ENCODE assay signal across 22 cellular contexts in the genomic region with DNA sequence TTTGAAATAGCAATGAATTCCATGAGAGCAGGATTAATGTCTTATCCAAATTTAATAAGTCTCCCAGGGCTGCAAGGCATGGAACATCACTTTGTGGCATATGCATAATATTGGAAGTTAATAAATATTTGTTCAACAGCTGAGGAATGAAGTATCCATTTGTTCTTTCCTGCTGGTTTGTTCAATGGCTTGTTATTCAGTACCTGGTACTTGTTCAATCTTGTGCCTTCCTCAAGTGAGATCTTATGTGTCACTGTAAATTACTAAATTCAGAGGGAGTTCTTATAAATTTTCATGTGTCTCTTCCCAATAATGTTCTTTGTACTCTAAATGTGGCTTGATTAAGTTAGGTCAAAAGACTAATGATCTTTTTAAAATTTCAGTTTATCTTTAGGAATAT.
DNase-seq lines count a peak whose midpoint lies in the region; FAIRE-seq and TF ChIP-seq lines count a peak whose summit lies in the region.
"Had no signal": no experiment of that assay in that cellular context is flagged by ENCODE, and none has a peak within 500 bp of the region (broad histone marks: within the 10 kb centered on the region; RNA-seq: fewer than 3 reads in every experiment).

No MANE protein-coding gene starts in this region.

- no peaks in the 10 kb centered on the region for H3K27me3 Mint-ChIP-seq in nephron (ENCODE audit: low read depth)
- H3K27me3 Mint-ChIP-seq: B cell; CD4-positive, alpha-beta T cell had no signal

- H4K20me1 ChIP-seq in mammary epithelial cell (ENCODE audit: insufficient read depth, low read length) = no peaks in the 10 kb centered on the region
- H4K20me1 ChIP-seq in keratinocyte (ENCODE audit: control insufficient read depth, extremely low read depth, insufficient read depth, low read length) = no peaks in the 10 kb centered on the region
- H4K20me1 ChIP-seq: BLaER1 treated with 17β-estradiol and CSF1 and Interleukin-3, amounts not matched to agents 10 nM and 100 nM had no signal

- TF ChIP-seq CTCF in mammary epithelial cell (conservative IDR thresholded peaks at IDR 0.05 in 1 of 2, IDR thresholded peaks at IDR 0.05 in 1 of 2; ENCODE audit: extremely low read depth in 1 of 2, insufficient read depth in 1 of 2, low read depth in 1 of 2, low read length in 2 of 2) = no peak
- no peak for TF ChIP-seq CTCF in breast epithelium (IDR thresholded peaks at IDR 0.05)
- no peak for TF ChIP-seq CTCF in keratinocyte (optimal IDR thresholded peaks at IDR 0.05 in 1 of 3, IDR thresholded peaks at IDR 0.05 in 1 of 3, conservative IDR thresholded peaks at IDR 0.05 in 1 of 3; ENCODE audit: extremely low read depth in 1 of 3, insufficient read depth in 2 of 3, low read length in 3 of 3)
- TF ChIP-seq CTCF in nephron (IDR thresholded peaks at IDR 0.05; ENCODE audit: unreplicated experiment in 3 of 3) = no peak

- no peaks in the 10 kb centered on the region for H3K9me1 ChIP-seq in keratinocyte (ENCODE audit: control insufficient read depth, extremely low read depth, insufficient read depth, low read length)

- no peak overlapping the region for H3K4me3 Mint-ChIP-seq in nephron
- H3K4me3 Mint-ChIP-seq: B cell; CD4-positive, alpha-beta T cell; CD8-positive, alpha-beta T cell had no signal

- CTCF ChIA-PET in mammary epithelial cell (lab: Charles Lee; ENCODE audit: low non-redundant PET) = no interaction called here

- H3K9me3 ChIP-seq in mammary epithelial cell (replicated peaks; ENCODE audit: insufficient read depth, low read length) (no peaks in the 10 kb centered on the region), breast epithelium (no peaks in the 10 kb centered on the region), keratinocyte (ENCODE audit: control insufficient read depth, low read depth, low read length) (no peaks in the 10 kb centered on the region)
- no peaks in the 10 kb centered on the region for H3K9me3 ChIP-seq in effector memory CD4-positive, alpha-beta T cell (ENCODE audit: control insufficient read depth, low read length)
- H3K9me3 ChIP-seq: A549; BLaER1 treated with 17β-estradiol and CSF1 and Interleukin-3, amounts not matched to agents 10 nM and 100 nM; Caco-2 had no signal

- H3K9me3 Mint-ChIP-seq in nephron = no peaks in the 10 kb centered on the region

- peak overlapping the region in 2 of 3 experiments; percentile 52 to 69 for H3K27ac Mint-ChIP-seq in nephron
- H3K27ac Mint-ChIP-seq: B cell; CD4-positive, alpha-beta T cell; CD8-positive, alpha-beta T cell had no signal

- TF ChIP-seq POLR2A in breast epithelium (IDR thresholded peaks at IDR 0.05) = no peak

- dilution Hi-C loops in mammary epithelial cell (cut with HindIII; ENCODE audit: low sequenced_read_pairs) = no loop called here
- dilution Hi-C loops in keratinocyte (cut with MboI; ENCODE audit: extremely low pct_ligation_motif_present, low sequenced_read_pairs) = no loop called here

- H3K4me3 ChIP-seq in mammary epithelial cell (replicated peaks in 1 of 3; ENCODE audit: insufficient read depth in 1 of 3, low read depth in 2 of 3, low read length in 3 of 3) (no peak overlapping the region), breast epithelium (no peak overlapping the region), keratinocyte (ENCODE audit: control insufficient read depth in 2 of 3, extremely low read depth in 1 of 3, insufficient read depth in 2 of 3, low read depth in 1 of 3, low read length in 3 of 3) (no peak overlapping the region)
- H3K4me3 ChIP-seq in effector memory CD4-positive, alpha-beta T cell (ENCODE audit: insufficient read depth, low read depth, low read length, poor library complexity, severe bottlenecking) = no peak overlapping the region
- H3K4me3 ChIP-seq: A549; BLaER1 treated with 17β-estradiol and CSF1 and Interleukin-3, amounts not matched to agents 10 nM and 100 nM had no signal

- no peak overlapping the region for H3K9ac ChIP-seq in mammary epithelial cell (ENCODE audit: insufficient read depth, low read length)
- H3K9ac ChIP-seq in keratinocyte (ENCODE audit: control insufficient read depth, extremely low read depth, insufficient read depth, low read length) = no peak overlapping the region
- H3K9ac ChIP-seq: BLaER1 treated with 17β-estradiol and CSF1 and Interleukin-3, amounts not matched to agents 10 nM and 100 nM had no signal

- H3K27ac ChIP-seq in mammary epithelial cell (ENCODE audit: insufficient read depth, low read depth, low read length) = no peak overlapping the region
- no peak overlapping the region for H3K27ac ChIP-seq in breast epithelium
- H3K27ac ChIP-seq in keratinocyte (ENCODE audit: control insufficient read depth, insufficient read depth, low read length) = no peak overlapping the region
- no peak overlapping the region for H3K27ac ChIP-seq in effector memory CD4-positive, alpha-beta T cell (ENCODE audit: insufficient read depth, low read length, poor library complexity, severe bottlenecking)
- H3K27ac ChIP-seq: 22Rv1; A549; BLaER1 treated with 17β-estradiol and CSF1 and Interleukin-3, amounts not matched to agents 10 nM and 100 nM; C4-2B had no signal

- no peaks in the 10 kb centered on the region for H3K27me3 ChIP-seq in mammary epithelial cell (ENCODE audit: insufficient read depth, low read length)
- H3K27me3 ChIP-seq in breast epithelium = no peaks in the 10 kb centered on the region
- H3K27me3 ChIP-seq in keratinocyte (ENCODE audit: control insufficient read depth, extremely low read depth, insufficient read depth, low read length) = no peaks in the 10 kb centered on the region
- H3K27me3 ChIP-seq in effector memory CD4-positive, alpha-beta T cell (replicated peaks; ENCODE audit: control insufficient read depth, insufficient read depth, low read length, poor library complexity, severe bottlenecking) = no peaks in the 10 kb centered on the region
- H3K27me3 ChIP-seq: BLaER1 treated with 17β-estradiol and CSF1 and Interleukin-3, amounts not matched to agents 10 nM and 100 nM had no signal

- H3K36me3 ChIP-seq in mammary epithelial cell (ENCODE audit: insufficient read depth, low read length) = no peaks in the 10 kb centered on the region
- no peaks in the 10 kb centered on the region for H3K36me3 ChIP-seq in breast epithelium
- no peaks in the 10 kb centered on the region for H3K36me3 ChIP-seq in keratinocyte (ENCODE audit: control insufficient read depth in 2 of 2, extremely low read depth in 1 of 2, insufficient read depth in 2 of 2, low read length in 2 of 2)
- H3K36me3 ChIP-seq in effector memory CD4-positive, alpha-beta T cell (ENCODE audit: control insufficient read depth, insufficient read depth, low read length) = no peaks in the 10 kb centered on the region
- H3K36me3 ChIP-seq: BLaER1 treated with 17β-estradiol and CSF1 and Interleukin-3, amounts not matched to agents 10 nM and 100 nM had no signal

- H3K79me2 ChIP-seq in mammary epithelial cell (ENCODE audit: insufficient read depth, low read length) = no peaks in the 10 kb centered on the region
- no peaks in the 10 kb centered on the region for H3K79me2 ChIP-seq in keratinocyte (ENCODE audit: control insufficient read depth, insufficient read depth, low read length)

- no peaks in the 10 kb centered on the region for H3K36me3 Mint-ChIP-seq in nephron (ENCODE audit: low read depth)
- H3K36me3 Mint-ChIP-seq: CD8-positive, alpha-beta T cell had no signal

- in situ Hi-C loops in mammary epithelial cell (cut with MboI; ENCODE audit: low sequenced_read_pairs in 2 of 2) = no loop called here

- H2AFZ ChIP-seq in mammary epithelial cell (ENCODE audit: low read depth, low read length) (peak overlapping the region; percentile 79), keratinocyte (ENCODE audit: control insufficient read depth, low read length) (no peak overlapping the region)

- DNase-seq in mammary epithelial cell (peak; percentile 44), breast epithelium (ENCODE audit: low spot score in 2 of 2) (no peak), keratinocyte (ENCODE audit: low read depth, low spot score) (no peak), glomerular visceral epithelial cell (ENCODE audit: extremely low spot score) (no peak)
- DNase-seq in effector memory CD4-positive, alpha-beta T cell = no peak
- DNase-seq: AML-193; Caco-2; Calu3; CD4-positive, alpha-beta T cell; CD8-positive, alpha-beta T cell; DMS79 treated with DMSO at 0.1 percent for 48 hours; GF-D8 had no signal

- intact Hi-C loops in mammary epithelial cell (cut with micrococcal nuclease) = no loop called here
- intact Hi-C loops in breast epithelium (cut with DNase I; ENCODE audit: low total_unique reads) = no loop called here

- no peak for FAIRE-seq in keratinocyte (lab: Jason Lieb, UNC)
- FAIRE-seq: A549, D721Med, G401.6, GM12891, GM19239 had no signal

- H3K4me2 ChIP-seq in mammary epithelial cell (ENCODE audit: insufficient read depth, low read depth, low read length) (peak overlapping the region; percentile 61), keratinocyte (ENCODE audit: control insufficient read depth, extremely low read depth, insufficient read depth, low read depth, low read length) (peak overlapping the region; percentile 30)
- H3K4me2 ChIP-seq: A549; BLaER1 treated with 17β-estradiol and CSF1 and Interleukin-3, amounts not matched to agents 10 nM and 100 nM had no signal

- no peaks in the 10 kb centered on the region for H3K4me1 Mint-ChIP-seq in nephron
- H3K4me1 Mint-ChIP-seq: B cell had no signal

- no TSS peak for BruUV-seq in mammary epithelial cell (replicated peaks; lab: Mats Ljungman, UMichigan)

- peaks cover 25% of the 10 kb centered on the region for H3K4me1 ChIP-seq in mammary epithelial cell (ENCODE audit: insufficient read depth, low read length)
- no peaks in the 10 kb centered on the region for H3K4me1 ChIP-seq in breast epithelium
- peaks cover 5% of the 10 kb centered on the region for H3K4me1 ChIP-seq in keratinocyte (ENCODE audit: control insufficient read depth, extremely low read depth, insufficient read depth, low read length)
- no peaks in the 10 kb centered on the region for H3K4me1 ChIP-seq in effector memory CD4-positive, alpha-beta T cell (ENCODE audit: control insufficient read depth, insufficient read depth, low read length, poor library complexity, severe bottlenecking)
- H3K4me1 ChIP-seq: A549; BLaER1 treated with 17β-estradiol and CSF1 and Interleukin-3, amounts not matched to agents 10 nM and 100 nM; Caco-2 had no signal
